Comparison of ENCODE assay signal across 13 cellular contexts in the genomic region with DNA sequence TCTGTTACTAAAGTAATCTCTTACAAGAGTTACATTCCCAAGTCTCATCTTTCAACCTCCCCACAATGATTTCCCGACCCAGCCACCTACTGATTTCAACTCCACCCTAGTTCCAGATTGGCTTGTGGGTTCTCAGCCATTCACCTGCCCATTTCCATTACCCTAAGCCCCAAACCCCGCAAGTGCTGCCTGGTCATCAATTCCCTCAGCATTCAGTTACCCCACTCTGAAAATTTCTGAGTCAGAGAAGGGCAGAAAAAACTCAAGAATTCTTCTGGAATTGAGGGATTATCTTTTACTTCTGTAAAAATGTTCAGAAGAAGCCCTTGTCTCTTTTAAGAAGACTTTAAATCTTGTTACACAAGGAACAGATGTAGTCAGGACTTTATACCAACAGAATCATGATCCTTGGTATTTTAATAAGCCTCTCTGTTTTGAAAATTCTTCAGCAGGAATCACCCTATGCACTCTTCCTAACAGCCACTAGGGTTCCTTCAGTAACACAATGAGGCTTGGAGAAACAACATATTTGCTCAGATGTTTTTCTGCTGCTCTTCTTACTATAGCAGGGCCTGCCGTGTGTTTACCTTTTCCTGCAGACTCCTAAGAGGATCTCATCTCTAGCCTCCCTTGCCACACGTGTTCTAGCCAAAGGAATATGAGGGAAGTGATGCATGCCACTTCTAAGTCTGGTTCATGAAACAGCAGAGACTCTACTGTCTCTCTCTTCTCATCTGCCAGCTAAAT. TPM values are rescaled to one million over a fixed set of nuclear protein-coding genes. Genes with fewer than 3 reads are reported as not detected.
DNase-seq lines count a peak whose midpoint lies in the region; ATAC-seq and TF ChIP-seq lines count a peak whose summit lies in the region.
"Had no signal": no experiment of that assay in that cellular context is flagged by ENCODE, and none has a peak within 500 bp of the region (broad histone marks: within the 10 kb centered on the region; RNA-seq: fewer than 3 reads in every experiment).

No MANE protein-coding gene starts in this region.

- peak; percentile 85 for ATAC-seq in GM23338
- no peak for ATAC-seq in HG03354 (IDR thresholded peaks at IDR 0.05; ENCODE audit: poor library complexity, severe bottlenecking, unreplicated experiment)
- ATAC-seq in GM18909 (IDR thresholded peaks at IDR 0.05; ENCODE audit: poor library complexity, unreplicated experiment), result no peak

- H3K36me3 Mint-ChIP-seq in GM23338 (ENCODE audit: low read depth), result no peaks in the 10 kb centered on the region
- H3K36me3 Mint-ChIP-seq: activated naive CD4-positive, alpha-beta T cell treated with anti-CD3 and anti-CD28 coated beads, Interleukin-2, amount 10 ng/mL, durations not matched to agents 7 days and 5 days; CD4-positive, CD25-positive, alpha-beta regulatory T cell had no signal

- H3K9me3 Mint-ChIP-seq in GM23338, result no peaks in the 10 kb centered on the region
- H3K9me3 Mint-ChIP-seq: activated naive CD4-positive, alpha-beta T cell treated with anti-CD3 and anti-CD28 coated beads, Interleukin-2, amount 10 ng/mL, durations not matched to agents 7 days and 5 days; CD4-positive, CD25-positive, alpha-beta regulatory T cell had no signal

- no peaks in the 10 kb centered on the region for H3K9me3 ChIP-seq in MG63

- H3K4me1 ChIP-seq in ACC112 (ENCODE audit: control insufficient read depth, insufficient read depth, low read length, unreplicated experiment) (peaks cover 37% of the 10 kb centered on the region), GM23338 (ENCODE audit: insufficient read depth) (peaks cover under 1% of the 10 kb centered on the region; the same call in 1 of the 2 replicates)

- H3K4me2 ChIP-seq in GM23338, result no peak overlapping the region

- peak; percentile 40 for DNase-seq in GM23338 (ENCODE audit: low spot score)
- DNase-seq in amniotic epithelial cell (ENCODE audit: low read depth), result peak; percentile 58
- peak; percentile 34 for DNase-seq in iPS-NIHi7 (ENCODE audit: extremely low spot score)
- DNase-seq in MG63, result no peak
- no peak for DNase-seq in NCI-H1436 treated with DMSO at 0.1 percent for 48 hours (lab: John Stamatoyannopoulos, UW)
- DNase-seq: activated naive CD4-positive, alpha-beta T cell treated with anti-CD3 and anti-CD28 coated beads, Interleukin-2, amount 10 ng/mL, durations not matched to agents 7 days and 5 days; CD4-positive, CD25-positive, alpha-beta regulatory T cell; left cardiac atrium; NCI-H526 treated with DMSO at 0.1 percent for 48 hours had no signal

- H3K4me3 ChIP-seq in ACC112 (ENCODE audit: low read depth, low read length) (peak overlapping the region; percentile 19; the same call in 1 of the 2 replicates), GM23338 (no peak overlapping the region), MG63 (no peak overlapping the region)

- H2AFZ ChIP-seq in ACC112 (ENCODE audit: low read length, unreplicated experiment) (peak overlapping the region; percentile 48), GM23338 (0 out of 2 replicates have a peak overlapping the region, but pooled peaks have one; percentile 15)

- H3F3A ChIP-seq in GM23338 (replicated peaks; ENCODE audit: low read depth), result no peaks in the 10 kb centered on the region

- peaks cover 4% of the 10 kb centered on the region for H3K27me3 Mint-ChIP-seq in GM23338 (ENCODE audit: insufficient read depth, low read depth, poor library complexity)

- no peak overlapping the region for H3K4me3 Mint-ChIP-seq in GM23338
- H3K4me3 Mint-ChIP-seq: activated naive CD4-positive, alpha-beta T cell treated with anti-CD3 and anti-CD28 coated beads, Interleukin-2, amount 10 ng/mL, durations not matched to agents 7 days and 5 days; CD4-positive, CD25-positive, alpha-beta regulatory T cell had no signal

- H3K27me3 ChIP-seq in ACC112 (ENCODE audit: insufficient read depth, low read length) (no peaks in the 10 kb centered on the region), GM23338 (ENCODE audit: insufficient read depth) (no peaks in the 10 kb centered on the region), MG63 (no peaks in the 10 kb centered on the region)

- H3K27ac ChIP-seq in ACC112 (ENCODE audit: low read depth, low read length), result peak overlapping the region; percentile 75
- no peak overlapping the region for H3K27ac ChIP-seq in GM23338 (ENCODE audit: low read depth)

- H3K9me2 ChIP-seq in GM23338 (ENCODE audit: insufficient read depth), result no peaks in the 10 kb centered on the region

- no peaks in the 10 kb centered on the region for H3K36me3 ChIP-seq in ACC112 (ENCODE audit: insufficient read depth, low read length)
- no peaks in the 10 kb centered on the region for H3K36me3 ChIP-seq in GM23338 (ENCODE audit: insufficient read depth)
- H3K36me3 ChIP-seq in MG63, result no peaks in the 10 kb centered on the region

- peak; percentile 11 to 56; a peak in 2 of 4 replicates for TF ChIP-seq CTCF in GM23338 (conservative IDR thresholded peaks at IDR 0.05; ENCODE audit: low read depth in 2 of 2)

- peaks cover 15% of the 10 kb centered on the region for H3K4me1 Mint-ChIP-seq in GM23338
- H3K4me1 Mint-ChIP-seq: activated naive CD4-positive, alpha-beta T cell treated with anti-CD3 and anti-CD28 coated beads, Interleukin-2, amount 10 ng/mL, durations not matched to agents 7 days and 5 days; CD4-positive, CD25-positive, alpha-beta regulatory T cell had no signal

- H3K79me2 ChIP-seq in ACC112 (ENCODE audit: control insufficient read depth, insufficient read depth, low read length, unreplicated experiment) (no peaks in the 10 kb centered on the region), GM23338 (replicated peaks; ENCODE audit: insufficient read depth) (no peaks in the 10 kb centered on the region)

- H4K20me1 ChIP-seq in GM23338 (replicated peaks; ENCODE audit: insufficient read depth), result no peaks in the 10 kb centered on the region

- 0 out of 2 replicates have a peak overlapping the region, but pooled peaks have one; percentile 15 for H3K27ac Mint-ChIP-seq in GM23338
- H3K27ac Mint-ChIP-seq: activated naive CD4-positive, alpha-beta T cell treated with anti-CD3 and anti-CD28 coated beads, Interleukin-2, amount 10 ng/mL, durations not matched to agents 7 days and 5 days; CD4-positive, CD25-positive, alpha-beta regulatory T cell had no signal

TF ChIP-seq in GM23338, 12 proteins besides CTCF, POLR2A, EP300 and RAD21 (continues in another document):
- TF ChIP-seq, protein P1, sequence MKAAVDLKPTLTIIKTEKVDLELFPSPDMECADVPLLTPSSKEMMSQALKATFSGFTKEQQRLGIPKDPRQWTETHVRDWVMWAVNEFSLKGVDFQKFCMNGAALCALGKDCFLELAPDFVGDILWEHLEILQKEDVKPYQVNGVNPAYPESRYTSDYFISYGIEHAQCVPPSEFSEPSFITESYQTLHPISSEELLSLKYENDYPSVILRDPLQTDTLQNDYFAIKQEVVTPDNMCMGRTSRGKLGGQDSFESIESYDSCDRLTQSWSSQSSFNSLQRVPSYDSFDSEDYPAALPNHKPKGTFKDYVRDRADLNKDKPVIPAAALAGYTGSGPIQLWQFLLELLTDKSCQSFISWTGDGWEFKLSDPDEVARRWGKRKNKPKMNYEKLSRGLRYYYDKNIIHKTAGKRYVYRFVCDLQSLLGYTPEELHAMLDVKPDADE (IDR thresholded peaks at IDR 0.05), result no peak
- TF ChIP-seq CREB1 (CRISPR knock-in tag; IDR thresholded peaks at IDR 0.05; ENCODE audit: low read depth) (no peak), EZH2phosphoT487 (IDR thresholded peaks at IDR 0.05; ENCODE audit: unreplicated experiment) (no peak), STAT1 (IDR thresholded peaks at IDR 0.05; ENCODE audit: unreplicated experiment) (no peak)

RNA-seq across cellular contexts. Expression of a gene that starts 29.2 kb away (rescaled TPM):
- total RNA-seq in GM23338 (2014; rRNA removed; shearing (Covaris generic)), result 2.5 and 3.1 TPM in 2 replicates
- polyA plus RNA-seq in GM23338 (2016; fragmentation: Nextera tagmentation; extraction: Ambion mirVana), result 0.70 and 1.6 TPM in 2 replicates
- total RNA-seq in MG63 (2014; rRNA removed; shearing (Covaris generic); ENCODE audit: low replicate concordance), result not detected in 2 replicates
- total RNA-seq: CD4-positive, CD25-positive, alpha-beta regulatory T cell; endothelial cell of umbilical vein had no signal
- polyA plus RNA-seq: CD4-positive, CD25-positive, alpha-beta regulatory T cell; endothelial cell of umbilical vein had no signal

Comparison
In these comparisons a context has a peak if more than half of its experiments do, and no peak if none do; other contexts are left out.
1. DNase-seq: peak in GM23338 (single experiment), amniotic epithelial cell (single experiment) and iPS-NIHi7 (single experiment); none in MG63 (single experiment) and NCI-H1436 treated with DMSO at 0.1 percent for 48 hours (single experiment).